Comparison of ENCODE assay signal across 8 cellular contexts in genomic region chr9:105608685-105609598, GRCh38. TPM values are rescaled to one million over a fixed set of nuclear protein-coding genes. Genes with fewer than 3 reads are reported as not detected.
DNase-seq lines count a peak whose midpoint lies in the region; ATAC-seq and TF ChIP-seq lines count a peak whose summit lies in the region.

No MANE protein-coding gene starts in this region.

- DNase-seq in EL (peak; percentile 48), KBM-7 (peak; percentile 62), OCI-M1 (lab: John Stamatoyannopoulos, UW) (peak; percentile 74), epithelial cell of esophagus (ENCODE audit: low read depth) (peak; percentile 65), neural crest cell (ENCODE audit: low read depth, low spot score) (no peak), islet precursor cell (no peak)
- no peak for DNase-seq in effector memory CD4-positive, alpha-beta T cell

- H3K9me3 ChIP-seq in effector memory CD4-positive, alpha-beta T cell (ENCODE audit: control insufficient read depth, low read length), result no peaks in the 10 kb centered on the region

- no peak overlapping the region for H3K4me3 Mint-ChIP-seq in neural crest cell

- TF ChIP-seq CTCF in epithelial cell of esophagus (IDR thresholded peaks at IDR 0.05; ENCODE audit: insufficient read depth, low read depth, low read length, missing control alignments) (peak; percentile 48), neural crest cell (conservative IDR thresholded peaks at IDR 0.05) (peak; percentile 77)

- H3K4me1 ChIP-seq in effector memory CD4-positive, alpha-beta T cell (ENCODE audit: control insufficient read depth, insufficient read depth, low read length, poor library complexity, severe bottlenecking), result no peaks in the 10 kb centered on the region

- in situ Hi-C loops in KBM-7 (cut with MboI; ENCODE audit: low pct_unique_long_range_greater_than_20kb, low sequenced_read_pairs), result no loop called here

- H3K27ac Mint-ChIP-seq in neural crest cell (ENCODE audit: unreplicated experiment), result no peak overlapping the region

- peaks cover 4% of the 10 kb centered on the region for H3K36me3 ChIP-seq in effector memory CD4-positive, alpha-beta T cell (ENCODE audit: control insufficient read depth, insufficient read depth, low read length)

- no peak overlapping the region for H3K4me3 ChIP-seq in epithelial cell of esophagus (ENCODE audit: low read length)
- no peak overlapping the region for H3K4me3 ChIP-seq in effector memory CD4-positive, alpha-beta T cell (ENCODE audit: insufficient read depth, low read depth, low read length, poor library complexity, severe bottlenecking)

- ATAC-seq in GM21423 (IDR thresholded peaks at IDR 0.05; ENCODE audit: unreplicated experiment), result peak; percentile 83

- no peaks in the 10 kb centered on the region for H3K4me1 Mint-ChIP-seq in neural crest cell

- no peak overlapping the region for H3K27ac ChIP-seq in effector memory CD4-positive, alpha-beta T cell (ENCODE audit: insufficient read depth, low read length, poor library complexity, severe bottlenecking)

- no peaks in the 10 kb centered on the region for H3K9me3 Mint-ChIP-seq in neural crest cell

- peaks cover 11% of the 10 kb centered on the region for H3K36me3 Mint-ChIP-seq in neural crest cell (ENCODE audit: low read depth)

- H3K27me3 ChIP-seq in effector memory CD4-positive, alpha-beta T cell (replicated peaks; ENCODE audit: control insufficient read depth, insufficient read depth, low read length, poor library complexity, severe bottlenecking), result no peaks in the 10 kb centered on the region

- H3K27me3 Mint-ChIP-seq in neural crest cell (ENCODE audit: low read depth), result no peaks in the 10 kb centered on the region

RNA-seq across cellular contexts. Expression of gene FKTN, which starts 51.0 kb away (rescaled TPM):
- 18.3 and 19.7 TPM in 2 replicates for total RNA-seq in neural crest cell

RNA-seq across cellular contexts. Expression of gene TAL2, which starts 53.3 kb away (rescaled TPM):
- total RNA-seq in neural crest cell, result 7.4 and 8.4 TPM in 2 replicates

Comparison
In these comparisons a context has a peak if more than half of its experiments do, and no peak if none do; other contexts are left out.
1. DNase-seq: peak in EL (single experiment), KBM-7 (single experiment), OCI-M1 (single experiment) and epithelial cell of esophagus (single experiment); none in neural crest cell (single experiment), islet precursor cell (single experiment) and effector memory CD4-positive, alpha-beta T cell (0 of 3).